21 cellular contexts compared by ENCODE assay signal in genomic region chr16:987846-988245, GRCh38. TPM values are rescaled to one million over a fixed set of nuclear protein-coding genes. Genes with fewer than 3 reads are reported as not detected.
DNase-seq lines count a peak whose midpoint lies in the region; ATAC-seq, FAIRE-seq and TF ChIP-seq lines count a peak whose summit lies in the region.
"Had no signal": no experiment of that assay in that cellular context is flagged by ENCODE, and none has a peak within 500 bp of the region (broad histone marks: within the 10 kb centered on the region; RNA-seq: fewer than 3 reads in every experiment).

No MANE protein-coding gene starts in this region.

- H3K4me1 Mint-ChIP-seq in H9, result peaks cover 1 to 5% of the 10 kb centered on the region in 2 experiments; a peak in 2 of 4 replicates
- H3K4me1 Mint-ChIP-seq: CD4-positive, CD25-positive, alpha-beta regulatory T cell had no signal

- H4K5ac ChIP-seq in H9 (ENCODE audit: insufficient read length, low read depth, low read length), result no peak overlapping the region

- no peak overlapping the region for H3K9ac ChIP-seq in H9 (ENCODE audit: extremely low read depth, insufficient read length, low read length)
- H3K9ac ChIP-seq: GM23248 had no signal

- H2BK20ac ChIP-seq in H9 (ENCODE audit: low read depth, low read length, poor library complexity, severe bottlenecking), result no peak overlapping the region

- peaks cover 9% of the 10 kb centered on the region for H3K27me3 Mint-ChIP-seq in H9 (ENCODE audit: low read depth)
- H3K27me3 Mint-ChIP-seq: CD4-positive, CD25-positive, alpha-beta regulatory T cell had no signal

- H3K4ac ChIP-seq in H9 (ENCODE audit: low read depth, low read length), result no peak overlapping the region

- no peak for TF ChIP-seq CTCF in H9 (conservative IDR thresholded peaks at IDR 0.05)
- TF ChIP-seq CTCF in gastrocnemius medialis (IDR thresholded peaks at IDR 0.05 in 4 of 5, conservative IDR thresholded peaks at IDR 0.05 in 1 of 5), result no peak

- peaks cover 0 to 2% (median 0%) of the 10 kb centered on the region in 3 experiments; a peak in 1 of 7 replicates for H3K36me3 Mint-ChIP-seq in H9 (ENCODE audit: insufficient read depth in 1 of 3, low read depth in 3 of 3)
- H3K36me3 Mint-ChIP-seq: CD4-positive, CD25-positive, alpha-beta regulatory T cell had no signal

- no peaks in the 10 kb centered on the region for H4K20me1 ChIP-seq in H9 (ENCODE audit: control insufficient read depth, insufficient read depth, insufficient read length)

- H3K9me3 ChIP-seq in H9 (ENCODE audit: control insufficient read depth, low read depth, low read length) (no peaks in the 10 kb centered on the region), gastrocnemius medialis (no peaks in the 10 kb centered on the region)
- H3K9me3 ChIP-seq: Caco-2 had no signal

- H2BK15ac ChIP-seq in H9 (ENCODE audit: low read depth, low read length), result no peak overlapping the region

- no peak overlapping the region for H2AFZ ChIP-seq in H9 (ENCODE audit: low read length)
- H2AFZ ChIP-seq: GM23248 had no signal

- WGBS in H9 (ENCODE audit: extremely low coverage, insufficient read length, low lambda C conversion rate), result no CpG with 5 or more reads among the region's 17 CpGs

- peaks cover 8% of the 10 kb centered on the region for H3K23me2 ChIP-seq in H9 (ENCODE audit: insufficient read length, low read depth, low read length, poor library complexity, severe bottlenecking)

- H3K4me2 ChIP-seq in H9 (ENCODE audit: insufficient read depth, insufficient read length, low read length), result no peak overlapping the region

- no peak overlapping the region for H3K56ac ChIP-seq in H9 (ENCODE audit: insufficient read length, low read depth, low read length)

- H4K91ac ChIP-seq in H9 (ENCODE audit: insufficient read length, low read depth, low read length), result no peak overlapping the region

- no peak for TF ChIP-seq POLR2A in gastrocnemius medialis (IDR thresholded peaks at IDR 0.05)

- H3K27me3 ChIP-seq in H9 (ENCODE audit: insufficient read depth, low read length) (peaks cover 2% of the 10 kb centered on the region; the same call in 1 of the 2 replicates), gastrocnemius medialis (peaks cover 51 to 75% (median 69%) of the 10 kb centered on the region in 3 donors)

- H3K9me3 Mint-ChIP-seq in H9, result no peaks in the 10 kb centered on the region
- H3K9me3 Mint-ChIP-seq: CD4-positive, CD25-positive, alpha-beta regulatory T cell had no signal

- ATAC-seq in GM21367 (IDR thresholded peaks at IDR 0.05; ENCODE audit: unreplicated experiment) (no peak), gastrocnemius medialis (no peak)
- ATAC-seq: HCT116 had no signal

- no peak overlapping the region for H3K23ac ChIP-seq in H9 (ENCODE audit: insufficient read length, low read depth, low read length)

- no peak overlapping the region for H2BK5ac ChIP-seq in H9 (ENCODE audit: insufficient read length, low read length)

- H3K79me2 ChIP-seq in H9 (ENCODE audit: insufficient read depth, low read length), result no peaks in the 10 kb centered on the region

- no peak overlapping the region for H3K4me3 Mint-ChIP-seq in H9
- H3K4me3 Mint-ChIP-seq: CD4-positive, CD25-positive, alpha-beta regulatory T cell had no signal

- no peak overlapping the region for H3K27ac Mint-ChIP-seq in H9
- H3K27ac Mint-ChIP-seq: CD4-positive, CD25-positive, alpha-beta regulatory T cell had no signal

- no peaks in the 10 kb centered on the region for H3K4me1 ChIP-seq in H9 (ENCODE audit: insufficient read depth, low read length)
- no peaks in the 10 kb centered on the region for H3K4me1 ChIP-seq in gastrocnemius medialis
- H3K4me1 ChIP-seq: Caco-2 had no signal

- H2BK12ac ChIP-seq in H9 (ENCODE audit: insufficient read length, low read depth, low read length), result no peak overlapping the region

- H3T11ph ChIP-seq in H9 (ENCODE audit: low read length), result no peak overlapping the region

- H3K4me3 ChIP-seq in gastrocnemius medialis, result no peak overlapping the region
- H3K4me3 ChIP-seq: GM23248 had no signal

- H3K14ac ChIP-seq in H9 (ENCODE audit: insufficient read depth, low read length), result peak overlapping the region; percentile 4; the same call in 1 of the 2 replicates

- H2BK120ac ChIP-seq in H9 (ENCODE audit: low read depth, low read length, poor library complexity, severe bottlenecking), result no peak overlapping the region

- H3K27ac ChIP-seq in H9 (ENCODE audit: insufficient read length, low read depth, low read length) (no peak overlapping the region), temporal lobe (ENCODE audit: low read depth, low read length) (peak overlapping the region; percentile 56), gastrocnemius medialis (no peak overlapping the region)
- H3K27ac ChIP-seq: GM23248 had no signal

- FAIRE-seq in GM19239 (lab: Jason Lieb, UNC), result no peak

- H3K79me1 ChIP-seq in H9 (ENCODE audit: insufficient read depth, low read depth, low read length, poor library complexity, severe bottlenecking), result no peaks in the 10 kb centered on the region

- H4K8ac ChIP-seq in H9 (replicated peaks; ENCODE audit: insufficient read length, low read depth, low read length), result no peak overlapping the region

- H2AK5ac ChIP-seq in H9 (ENCODE audit: insufficient read length, low read length), result no peak overlapping the region

- in situ Hi-C loops in gastrocnemius medialis (cut with MboI; ENCODE audit: low sequenced_read_pairs in 4 of 4), result no loop called here

- intact Hi-C loops in gastrocnemius medialis (cut with DNase I; ENCODE audit: low total_unique reads), result no loop called here

- no peaks in the 10 kb centered on the region for H3K36me3 ChIP-seq in gastrocnemius medialis

- DNase-seq in H9 (no peak), astrocyte of the hippocampus (ENCODE audit: low read depth, low spot score) (peak; percentile 50), iPS-NIHi11 (ENCODE audit: low spot score) (peak; percentile 29), gastrocnemius medialis (no peak), GM19239 (ENCODE audit: insufficient read length, low spot score) (no peak)
- DNase-seq: ACHN; AML-193; Caco-2; CD4-positive, CD25-positive, alpha-beta regulatory T cell; DMS153; EL; GM23248; NCI-H1436; NCI-H2029; NCI-H2171; NCI-H446 treated with DMSO at 0.1 percent for 48 hours; NK-92 treated with Interleukin-12 subunit alpha and Interleukin-12 subunit beta, amount 100 ng/mL, for 24 hours; SHP77 treated with DMSO at 0.1 percent for 48 hours had no signal

- no peak overlapping the region for H3K18ac ChIP-seq in H9 (ENCODE audit: insufficient read length, low read depth, low read length)

RNA-seq across cellular contexts. Expression of gene SOX8, which starts 6.3 kb away (rescaled TPM):
- 8.9 and 9.6 TPM in 2 replicates for total RNA-seq in H9 (2021)
- 21.6 TPM for total RNA-seq in temporal lobe
- under 1 TPM; 0.10 to 0.91 (median 0.33) TPM for total RNA-seq in gastrocnemius medialis

RNA-seq across cellular contexts. Expression of gene LMF1, which starts 17.1 kb away (rescaled TPM):
- total RNA-seq in H9 (2021) (7.1 and 7.8 TPM in 2 replicates), temporal lobe (10.6 TPM), gastrocnemius medialis (10 to 100 TPM in 2 of 4 donors, 1 to 10 TPM in 2; 7.7 to 15.8 (median 10.2) TPM)

Comparison
In these comparisons a context has a peak if more than half of its experiments do, and no peak if none do; other contexts are left out.
1. DNase-seq: peak in astrocyte of the hippocampus (single experiment) and iPS-NIHi11 (single experiment); none in H9 (single experiment), gastrocnemius medialis (0 of 2) and GM19239 (single experiment).